ENCODE assay signal across 8 cellular contexts in the genomic region with DNA sequence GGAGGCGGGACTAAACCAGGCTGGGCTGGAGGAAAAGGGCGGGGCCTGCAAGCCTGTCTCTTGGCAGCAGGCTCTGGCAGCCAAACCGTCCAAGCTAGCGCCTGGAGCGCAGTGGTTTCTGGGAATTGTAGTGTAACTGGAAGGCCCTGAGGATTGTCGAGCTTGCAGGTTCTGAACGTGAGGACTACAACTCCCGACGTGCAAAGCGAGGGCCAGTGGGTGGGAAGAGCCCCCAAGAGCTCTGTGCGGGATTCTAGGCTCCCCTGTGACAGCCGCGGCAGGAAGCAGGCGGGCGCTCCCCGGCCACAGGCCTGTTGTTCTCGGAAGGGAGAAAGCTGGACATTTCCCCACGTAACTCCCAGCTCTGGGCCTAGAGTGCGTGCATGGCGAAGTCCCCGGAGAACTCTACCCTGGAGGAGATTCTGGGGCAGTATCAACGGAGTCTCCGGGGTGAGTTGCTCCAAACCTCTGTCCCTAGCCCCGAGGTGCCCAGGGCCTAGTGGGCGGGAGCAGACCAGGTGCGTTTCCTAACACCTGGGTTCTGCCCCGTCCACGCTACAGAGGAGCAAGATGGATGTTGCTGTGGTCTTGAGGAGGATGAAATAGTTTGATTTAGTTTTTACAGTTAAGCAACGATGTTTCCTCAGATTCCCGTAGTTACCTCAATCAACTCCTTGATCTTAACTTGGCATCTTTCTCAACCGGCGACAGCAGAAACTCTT. TPM values are rescaled to one million over a fixed set of nuclear protein-coding genes. Genes with fewer than 3 reads are reported as not detected.
DNase-seq lines count a peak whose midpoint lies in the region; ATAC-seq, FAIRE-seq and TF ChIP-seq lines count a peak whose summit lies in the region.

Gene SDCCAG8, plus strand, starts transcription at position 251 of the 722 bp plus-strand sequence. Its CDS starts 133 bp downstream, at position 384.

- H3K27me3 ChIP-seq in HUES64 (ENCODE audit: insufficient read depth, low read length) (no peaks in the 10 kb centered on the region), OCI-LY1 (ENCODE audit: insufficient read depth, low read length) (no peaks in the 10 kb centered on the region)

- CTCF ChIA-PET in Calu3 (lab: Charles Lee), result interaction anchor here (0.6 to 1.5 kb wide), 6 partner anchors 13 to 143 kb away, joined by 3 to 9 read pairs (median 4); no protein-coding TSS in a partner anchor

- peaks cover 32% of the 10 kb centered on the region for H3K4me1 ChIP-seq in HUES64 (ENCODE audit: insufficient read depth, low read length)
- H3K4me1 ChIP-seq in OCI-LY1 (ENCODE audit: insufficient read depth, low read length, severe bottlenecking), result peaks cover 43% of the 10 kb centered on the region
- H3K4me1 ChIP-seq in mesodermal cell (ENCODE audit: control insufficient read depth, insufficient read depth, low read length, poor library complexity, severe bottlenecking), result peaks cover 4% of the 10 kb centered on the region

- H3K9me3 ChIP-seq in HUES64 (ENCODE audit: insufficient read depth, low read depth, low read length), result no peaks in the 10 kb centered on the region
- no peaks in the 10 kb centered on the region for H3K9me3 ChIP-seq in OCI-LY1 (ENCODE audit: low read length)
- H3K9me3 ChIP-seq in mesodermal cell (ENCODE audit: control insufficient read depth, low read length), result no peaks in the 10 kb centered on the region

- H3K4me3 Mint-ChIP-seq in Calu3 (ENCODE audit: low read depth, unreplicated experiment), result peak within 1 kb of the TSS; percentile 90

- no peaks in the 10 kb centered on the region for H3K9me3 Mint-ChIP-seq in Calu3 (ENCODE audit: low read depth, unreplicated experiment)

- 3% methylated on average over 32 of the region's 32 CpGs for WGBS in HUES64
- 3 to 5% methylated on average over 27 to 29 of the region's 32 CpGs for WGBS in mesodermal cell (ENCODE audit: insufficient coverage in 2 of 2), 2 experiments

- peak; percentile 70 for ATAC-seq in GM21447 (IDR thresholded peaks at IDR 0.05; ENCODE audit: unreplicated experiment)

- intact Hi-C loops in Calu3 (cut with micrococcal nuclease; ENCODE audit: unreplicated experiment), result loop anchor here (1.0 to 10.0 kb wide), 2 partner anchors 12 to 139 kb away; no protein-coding TSS in a partner anchor

- H3K27ac ChIP-seq in HUES64 (ENCODE audit: low read depth, low read length) (peak within 1 kb of the TSS; percentile 88), OCI-LY1 (ENCODE audit: low read depth, low read length, poor library complexity, severe bottlenecking) (peak within 1 kb of the TSS; percentile 85), mesodermal cell (ENCODE audit: low read depth, low read length, severe bottlenecking) (peak within 1 kb of the TSS; percentile 95)

- peaks cover 55% of the 10 kb centered on the region for H3K79me2 ChIP-seq in OCI-LY1 (ENCODE audit: insufficient read depth, low read length)

- peaks cover 47% of the 10 kb centered on the region for H3K36me3 Mint-ChIP-seq in Calu3 (ENCODE audit: insufficient read depth, unreplicated experiment)

- FAIRE-seq in endometrium (lab: Jason Lieb, UNC), result peak; percentile 98

- peak within 1 kb of the TSS; percentile 80 for H3K27ac Mint-ChIP-seq in Calu3 (ENCODE audit: unreplicated experiment)

- H3F3A ChIP-seq in OCI-LY1 (ENCODE audit: insufficient read depth, low read length), result no peaks in the 10 kb centered on the region

- H3K4me3 ChIP-seq in HUES64 (ENCODE audit: low read length), result peak within 1 kb of the TSS; percentile 88
- H3K4me3 ChIP-seq in OCI-LY1 (ENCODE audit: low read depth, low read length, poor library complexity, severe bottlenecking), result peak within 1 kb of the TSS; percentile 98
- peak within 1 kb of the TSS; percentile 89 for H3K4me3 ChIP-seq in mesodermal cell (ENCODE audit: extremely low read depth, insufficient read depth, low read length, poor library complexity, severe bottlenecking)

- peak within 1 kb of the TSS; percentile 78 for H3K4me2 ChIP-seq in OCI-LY1 (ENCODE audit: low read length)

- H3K9ac ChIP-seq in HUES64 (ENCODE audit: low read depth, low read length), result peak within 1 kb of the TSS; percentile 90
- H3K9ac ChIP-seq in OCI-LY1 (ENCODE audit: low read length), result peak within 1 kb of the TSS; percentile 94

- H3K4me1 Mint-ChIP-seq in Calu3 (ENCODE audit: low read depth, unreplicated experiment), result peaks cover 18% of the 10 kb centered on the region

- H3K36me3 ChIP-seq in HUES64 (ENCODE audit: insufficient read depth, low read length), result no peaks in the 10 kb centered on the region
- no peaks in the 10 kb centered on the region for H3K36me3 ChIP-seq in OCI-LY1 (ENCODE audit: insufficient read depth, low read length)
- peaks cover 7% of the 10 kb centered on the region for H3K36me3 ChIP-seq in mesodermal cell (ENCODE audit: control insufficient read depth, insufficient read depth, low read length)

- DNase-seq in Calu3, result peak; percentile 98
- DNase-seq in activated CD8-positive, alpha-beta memory T cell treated with anti-CD3 and anti-CD28 coated beads, Interleukin-2, amount 50 U/mL, for 4 hours, result peak; percentile 92
- DNase-seq in stimulated activated CD8-positive, alpha-beta memory T cell treated with anti-CD3 and anti-CD28 coated beads, Interleukin-15, amount 100 ng/mL, for 4 hours (ENCODE audit: low read depth in 2 of 2), result peak; percentile 85 to 94

- no peaks in the 10 kb centered on the region for H3K9me2 ChIP-seq in OCI-LY1 (ENCODE audit: low read depth, low read length)

- no peak for TF ChIP-seq CTCF in Calu3 (IDR thresholded peaks at IDR 0.05; ENCODE audit: unreplicated experiment)
- TF ChIP-seq CTCF in OCI-LY1 (IDR thresholded peaks at IDR 0.05; ENCODE audit: low read length), result no peak

- H4K20me1 ChIP-seq in OCI-LY1 (ENCODE audit: insufficient read depth, low read length), result no peaks in the 10 kb centered on the region

- no peaks in the 10 kb centered on the region for H3K27me3 Mint-ChIP-seq in Calu3 (ENCODE audit: unreplicated experiment)

- BruUV-seq in Calu3 (replicated peaks; lab: Mats Ljungman, UMichigan), result TSS peak; percentile 51

- 0 out of 2 replicates have a peak within 1 kb of the TSS, but pooled peaks have one; percentile 5 for H2AFZ ChIP-seq in OCI-LY1 (ENCODE audit: low read length)

RNA-seq across cellular contexts. Expression of gene SDCCAG8, which starts in this region (rescaled TPM):
- 52.0 and 67.3 TPM in 2 replicates for total RNA-seq in Calu3 (2022)
- 5.9 TPM for polyA plus RNA-seq in HUES64 (2013, experiment 1 of 2)
- polyA plus RNA-seq in HUES64 (2013, experiment 2 of 2), result 8.8 TPM
- polyA plus RNA-seq in mesodermal cell (2013, experiment 1 of 2), result 28.8 TPM
- 23.2 TPM for polyA plus RNA-seq in mesodermal cell (2013, experiment 2 of 2)

Comparison
In these comparisons a context has a peak if more than half of its experiments do, and no peak if none do; other contexts are left out.
1. Peak in every context shown above with its lines: DNase-seq, ATAC-seq, H3K4me3 ChIP-seq and H3K27ac ChIP-seq.